ENCODE assay signal across 27 cellular contexts in the genomic region with DNA sequence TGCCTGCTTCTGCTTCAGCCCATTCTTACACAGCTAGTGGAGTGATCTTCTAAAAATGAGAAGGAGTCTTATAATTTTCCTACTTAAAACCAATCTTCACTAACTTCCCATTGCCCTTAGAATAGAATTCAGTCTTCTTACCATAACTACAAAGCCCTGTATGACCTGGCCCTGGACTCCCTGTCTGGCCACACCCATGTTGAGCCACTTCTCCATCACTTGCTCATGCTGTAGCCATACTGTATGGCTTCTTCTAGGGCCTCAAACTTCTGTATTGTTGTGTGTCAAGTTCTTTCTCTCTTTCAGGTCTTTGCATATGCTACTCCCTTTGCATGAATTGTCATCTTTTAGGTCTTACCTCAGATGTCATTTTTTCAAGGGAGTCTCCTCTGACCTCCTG. TPM values are rescaled to one million over a fixed set of nuclear protein-coding genes. Genes with fewer than 3 reads are reported as not detected.
DNase-seq lines count a peak whose midpoint lies in the region; ATAC-seq lines count a peak whose summit lies in the region.
"Had no signal": no experiment of that assay in that cellular context is flagged by ENCODE, and none has a peak within 500 bp of the region (broad histone marks: within the 10 kb centered on the region; RNA-seq: fewer than 3 reads in every experiment).

No MANE protein-coding gene starts in this region.

- no peak overlapping the region for H3K4me3 Mint-ChIP-seq in activated naive CD8-positive, alpha-beta T cell
- no peak overlapping the region for H3K4me3 Mint-ChIP-seq in activated naive CD8-positive, alpha-beta T cell treated with anti-CD3 and anti-CD28 coated beads, Interleukin-2, amount 50 U/mL, for 24 hours
- H3K4me3 Mint-ChIP-seq in T-helper 17 cell, result peak overlapping the region; percentile 41
- H3K4me3 Mint-ChIP-seq: T-cell had no signal

- H3K36me3 Mint-ChIP-seq in activated naive CD8-positive, alpha-beta T cell, result peaks cover 9% of the 10 kb centered on the region
- peaks cover 56% of the 10 kb centered on the region for H3K36me3 Mint-ChIP-seq in activated naive CD8-positive, alpha-beta T cell treated with anti-CD3 and anti-CD28 coated beads, Interleukin-2, amount 50 U/mL, for 24 hours (ENCODE audit: low read depth)
- peaks cover 5% of the 10 kb centered on the region for H3K36me3 Mint-ChIP-seq in T-helper 17 cell (ENCODE audit: low read depth)

- peak overlapping the region; percentile 86 for H3K27ac ChIP-seq in epithelial cell of prostate
- H3K27ac ChIP-seq: KMS-11, Peyer's patch, upper lobe of right lung had no signal

- H3K27me3 ChIP-seq in HAP-1 (ENCODE audit: low read depth), result no peaks in the 10 kb centered on the region
- H3K27me3 ChIP-seq: Peyer's patch, upper lobe of right lung had no signal

- H3K4me1 Mint-ChIP-seq in activated naive CD8-positive, alpha-beta T cell (ENCODE audit: low read depth), result peaks cover 85% of the 10 kb centered on the region
- H3K4me1 Mint-ChIP-seq in activated naive CD8-positive, alpha-beta T cell treated with anti-CD3 and anti-CD28 coated beads, Interleukin-2, amount 50 U/mL, for 24 hours, result peaks cover 79% of the 10 kb centered on the region
- peaks cover 58% of the 10 kb centered on the region for H3K4me1 Mint-ChIP-seq in T-helper 17 cell

- no peak for DNase-seq in activated naive CD8-positive, alpha-beta T cell treated with anti-CD3 and anti-CD28 coated beads, Interleukin-2, amount 50 U/mL, for 24 hours
- DNase-seq in T-helper 17 cell, result no peak
- no peak for DNase-seq in epithelial cell of prostate (ENCODE audit: low read depth, low spot score)
- DNase-seq in NCI-H2029 treated with DMSO at 0.1 percent for 48 hours (lab: John Stamatoyannopoulos, UW), result no peak
- no peak for DNase-seq in HAP-1 (ENCODE audit: low spot score in 2 of 2)
- no peak for DNase-seq in NK-92 treated with Interleukin-12 subunit alpha and Interleukin-12 subunit beta, amount 100 ng/mL, for 24 hours (lab: John Stamatoyannopoulos, UW)
- DNase-seq: activated CD4-positive, alpha-beta T cell treated with anti-CD3 and anti-CD28 coated beads for 1 hour; activated T-cell treated with anti-CD3 and anti-CD28 coated beads, Interleukin-2, amount 50 U/mL, for 24 hours; amygdala; cortex of kidney; GOT3; left colon; mesenchymal stem cell; MV-4-11; NCI-H146; NCI-H2171 treated with DMSO at 0.1 percent for 48 hours; NCI-H524 treated with DMSO at 0.1 percent for 48 hours; nucleus accumbens; Peyer's patch; stimulated activated CD4-positive, alpha-beta T cell treated with anti-CD3 and anti-CD28 coated beads, Interleukin-1b, Interleukin-23, amount 100 ng/mL, for 48 hours; T-cell; upper lobe of right lung had no signal

- in situ Hi-C loops in HAP-1 (cut with MboI; ENCODE audit: low sequenced_read_pairs), result no loop called here

- H3K9me3 Mint-ChIP-seq in activated naive CD8-positive, alpha-beta T cell (ENCODE audit: low read depth), result no peaks in the 10 kb centered on the region
- H3K9me3 Mint-ChIP-seq in activated naive CD8-positive, alpha-beta T cell treated with anti-CD3 and anti-CD28 coated beads, Interleukin-2, amount 50 U/mL, for 24 hours, result no peaks in the 10 kb centered on the region
- H3K9me3 Mint-ChIP-seq: activated T-cell treated with anti-CD3 and anti-CD28 coated beads, Interleukin-2, amount 50 U/mL, for 24 hours; T-cell had no signal

- no peak for ATAC-seq in activated naive CD8-positive, alpha-beta T cell treated with anti-CD3 and anti-CD28 coated beads, Interleukin-2, amount 50 U/mL, for 24 hours
- no peak for ATAC-seq in T-helper 17 cell
- ATAC-seq in HG02763 (IDR thresholded peaks at IDR 0.05; ENCODE audit: unreplicated experiment), result no peak
- ATAC-seq: left colon, T-cell, upper lobe of right lung had no signal

- no peaks in the 10 kb centered on the region for H3K27me3 Mint-ChIP-seq in activated naive CD8-positive, alpha-beta T cell
- H3K27me3 Mint-ChIP-seq in activated naive CD8-positive, alpha-beta T cell treated with anti-CD3 and anti-CD28 coated beads, Interleukin-2, amount 50 U/mL, for 24 hours, result no peaks in the 10 kb centered on the region
- H3K27me3 Mint-ChIP-seq in T-helper 17 cell, result no peaks in the 10 kb centered on the region
- H3K27me3 Mint-ChIP-seq: activated T-cell treated with anti-CD3 and anti-CD28 coated beads, Interleukin-2, amount 50 U/mL, for 24 hours; T-cell had no signal

- H3K9me3 ChIP-seq in T-helper 17 cell (ENCODE audit: control insufficient read depth, low read length, poor library complexity, severe bottlenecking), result no peaks in the 10 kb centered on the region
- no peaks in the 10 kb centered on the region for H3K9me3 ChIP-seq in HAP-1
- H3K9me3 ChIP-seq: Peyer's patch, upper lobe of right lung had no signal

- H3K4me3 ChIP-seq in HAP-1, result no peak overlapping the region
- H3K4me3 ChIP-seq: Peyer's patch, skin epidermis, upper lobe of right lung had no signal

- H3K4me1 ChIP-seq in HAP-1, result peaks cover 9% of the 10 kb centered on the region
- H3K4me1 ChIP-seq: upper lobe of right lung had no signal

- peaks cover 43% of the 10 kb centered on the region for H3K36me3 ChIP-seq in HAP-1 (replicated peaks)

- H3K27ac Mint-ChIP-seq in activated naive CD8-positive, alpha-beta T cell, result peak overlapping the region; percentile 23
- H3K27ac Mint-ChIP-seq in activated naive CD8-positive, alpha-beta T cell treated with anti-CD3 and anti-CD28 coated beads, Interleukin-2, amount 50 U/mL, for 24 hours, result no peak overlapping the region
- no peak overlapping the region for H3K27ac Mint-ChIP-seq in T-helper 17 cell

RNA-seq across cellular contexts. Expression of a gene that starts 11.2 kb away (rescaled TPM):
- 10 to 100 TPM; 34.2 to 39.7 TPM for total RNA-seq in T-helper 17 cell

RNA-seq across cellular contexts. Expression of a gene that starts 45.1 kb away (rescaled TPM):
- total RNA-seq in T-helper 17 cell, result not detected
- total RNA-seq: endothelial cell of umbilical vein had no signal

RNA-seq across cellular contexts. Expression of a gene that starts 46.8 kb away (rescaled TPM):
- 10 to 100 TPM; 20.3 to 22.5 TPM for total RNA-seq in T-helper 17 cell
